Comparison of ENCODE assay signal across 20 cellular contexts in genomic region chr2:130884503-130884902, GRCh38. TPM values are rescaled to one million over a fixed set of nuclear protein-coding genes. Genes with fewer than 3 reads are reported as not detected.
DNase-seq lines count a peak whose midpoint lies in the region; ATAC-seq, FAIRE-seq and TF ChIP-seq lines count a peak whose summit lies in the region.
"Had no signal": no experiment of that assay in that cellular context is flagged by ENCODE, and none has a peak within 500 bp of the region (broad histone marks: within the 10 kb centered on the region; RNA-seq: fewer than 3 reads in every experiment).

No MANE protein-coding gene starts in this region.

- no peak overlapping the region for H3K4me3 Mint-ChIP-seq in MCF 10A (ENCODE audit: unreplicated experiment)
- H3K4me3 Mint-ChIP-seq: CD4-positive, alpha-beta memory T cell had no signal

- no peak for ATAC-seq in HG02798 (IDR thresholded peaks at IDR 0.05; ENCODE audit: poor library complexity, unreplicated experiment)
- ATAC-seq: HCT116, Panc1 had no signal

- H3K9ac ChIP-seq in mammary epithelial cell (ENCODE audit: insufficient read depth, low read length) (no peak overlapping the region), keratinocyte (ENCODE audit: control insufficient read depth, extremely low read depth, insufficient read depth, low read length) (no peak overlapping the region)
- H3K9ac ChIP-seq: BLaER1 treated with 17β-estradiol and CSF1 and Interleukin-3, amounts not matched to agents 10 nM and 100 nM had no signal

- H3K27ac Mint-ChIP-seq in MCF 10A (ENCODE audit: low read depth, unreplicated experiment): peak overlapping the region; percentile 49
- H3K27ac Mint-ChIP-seq: CD4-positive, alpha-beta memory T cell had no signal

- TF ChIP-seq POLR2A in suprapubic skin (IDR thresholded peaks at IDR 0.05): no peak

- no peaks in the 10 kb centered on the region for H3K27me3 Mint-ChIP-seq in MCF 10A (ENCODE audit: insufficient read depth, unreplicated experiment)

- no peak overlapping the region for H3K4me3 ChIP-seq in mammary epithelial cell (replicated peaks in 1 of 3; ENCODE audit: insufficient read depth in 1 of 3, low read depth in 2 of 3, low read length in 3 of 3)
- H3K4me3 ChIP-seq in keratinocyte (ENCODE audit: control insufficient read depth in 2 of 3, extremely low read depth in 1 of 3, insufficient read depth in 2 of 3, low read depth in 1 of 3, low read length in 3 of 3): no peak overlapping the region
- H3K4me3 ChIP-seq in suprapubic skin: no peak overlapping the region
- H3K4me3 ChIP-seq in BE2C (ENCODE audit: low read depth, low read length): no peak overlapping the region
- H3K4me3 ChIP-seq: BLaER1 treated with 17β-estradiol and CSF1 and Interleukin-3, amounts not matched to agents 10 nM and 100 nM had no signal

- H3K4me2 ChIP-seq in mammary epithelial cell (ENCODE audit: insufficient read depth, low read depth, low read length) (no peak overlapping the region), keratinocyte (ENCODE audit: control insufficient read depth, extremely low read depth, insufficient read depth, low read depth, low read length) (peak overlapping the region; percentile 43)
- H3K4me2 ChIP-seq: BLaER1 treated with 17β-estradiol and CSF1 and Interleukin-3, amounts not matched to agents 10 nM and 100 nM had no signal

- peaks cover 40% of the 10 kb centered on the region for H3K4me1 Mint-ChIP-seq in MCF 10A (ENCODE audit: insufficient read depth, unreplicated experiment)
- H3K4me1 Mint-ChIP-seq: CD4-positive, alpha-beta memory T cell had no signal

- DNase-seq in MCF 10A (ENCODE audit: unreplicated experiment) (no peak), mammary epithelial cell (no peak), keratinocyte (ENCODE audit: low read depth, low spot score) (no peak), suprapubic skin (ENCODE audit: low spot score in 2 of 2) (no peak), BE2C (no peak), HuH-7.5 (ENCODE audit: low spot score) (no peak)
- DNase-seq: CD4-positive, alpha-beta memory T cell; NCI-H1105; NCI-H146; NCI-H2171; NCI-H446; NK-92 treated with Interleukin-12 subunit alpha and Interleukin-12 subunit beta, amount 100 ng/mL, for 24 hours had no signal

- H3K9me1 ChIP-seq in keratinocyte (ENCODE audit: control insufficient read depth, extremely low read depth, insufficient read depth, low read length): no peaks in the 10 kb centered on the region

- no peak for TF ChIP-seq EP300 in suprapubic skin (IDR thresholded peaks at IDR 0.05)

- BruUV-seq in MCF 10A (replicated peaks; lab: Mats Ljungman, UMichigan): no TSS peak
- BruUV-seq in mammary epithelial cell (replicated peaks; lab: Mats Ljungman, UMichigan): no TSS peak

- H3K36me3 Mint-ChIP-seq in MCF 10A (ENCODE audit: insufficient read depth, unreplicated experiment): peaks cover 7% of the 10 kb centered on the region
- H3K36me3 Mint-ChIP-seq: CD4-positive, alpha-beta memory T cell had no signal

- H3K9me3 ChIP-seq in mammary epithelial cell (replicated peaks; ENCODE audit: insufficient read depth, low read length): no peaks in the 10 kb centered on the region
- no peaks in the 10 kb centered on the region for H3K9me3 ChIP-seq in keratinocyte (ENCODE audit: control insufficient read depth, low read depth, low read length)
- no peaks in the 10 kb centered on the region for H3K9me3 ChIP-seq in suprapubic skin
- H3K9me3 ChIP-seq in BE2C: no peaks in the 10 kb centered on the region
- H3K9me3 ChIP-seq: BLaER1 treated with 17β-estradiol and CSF1 and Interleukin-3, amounts not matched to agents 10 nM and 100 nM had no signal

- H4K20me1 ChIP-seq in mammary epithelial cell (ENCODE audit: insufficient read depth, low read length): no peaks in the 10 kb centered on the region
- H4K20me1 ChIP-seq in keratinocyte (ENCODE audit: control insufficient read depth, extremely low read depth, insufficient read depth, low read length): no peaks in the 10 kb centered on the region
- H4K20me1 ChIP-seq: BLaER1 treated with 17β-estradiol and CSF1 and Interleukin-3, amounts not matched to agents 10 nM and 100 nM had no signal

- in situ Hi-C loops in mammary epithelial cell (cut with MboI; ENCODE audit: low sequenced_read_pairs in 2 of 2): no loop called here

- H3K27me3 ChIP-seq in mammary epithelial cell (ENCODE audit: insufficient read depth, low read length) (no peaks in the 10 kb centered on the region), keratinocyte (ENCODE audit: control insufficient read depth, extremely low read depth, insufficient read depth, low read length) (no peaks in the 10 kb centered on the region), suprapubic skin (no peaks in the 10 kb centered on the region), BE2C (no peaks in the 10 kb centered on the region)
- H3K27me3 ChIP-seq: BLaER1 treated with 17β-estradiol and CSF1 and Interleukin-3, amounts not matched to agents 10 nM and 100 nM had no signal

- H3K36me3 ChIP-seq in mammary epithelial cell (ENCODE audit: insufficient read depth, low read length) (peaks cover 2% of the 10 kb centered on the region), keratinocyte (ENCODE audit: control insufficient read depth in 2 of 2, extremely low read depth in 1 of 2, insufficient read depth in 2 of 2, low read length in 2 of 2) (peaks cover 0 to 5% of the 10 kb centered on the region in 2 experiments), suprapubic skin (no peaks in the 10 kb centered on the region), BE2C (no peaks in the 10 kb centered on the region)
- H3K36me3 ChIP-seq: BLaER1 treated with 17β-estradiol and CSF1 and Interleukin-3, amounts not matched to agents 10 nM and 100 nM had no signal

- TF ChIP-seq CTCF in MCF 10A (IDR thresholded peaks at IDR 0.05; ENCODE audit: unreplicated experiment): no peak
- peak in 1 of 2 donors; percentile 31 for TF ChIP-seq CTCF in mammary epithelial cell (conservative IDR thresholded peaks at IDR 0.05 in 1 of 2, IDR thresholded peaks at IDR 0.05 in 1 of 2; ENCODE audit: extremely low read depth in 1 of 2, insufficient read depth in 1 of 2, low read depth in 1 of 2, low read length in 2 of 2)
- TF ChIP-seq CTCF in VCaP (conservative IDR thresholded peaks at IDR 0.05): 0 out of 2 replicates have a peak, but pooled peaks have one; percentile 25
- peak in 2 of 3 experiments; percentile 33 to 34 for TF ChIP-seq CTCF in keratinocyte (optimal IDR thresholded peaks at IDR 0.05 in 1 of 3, IDR thresholded peaks at IDR 0.05 in 1 of 3, conservative IDR thresholded peaks at IDR 0.05 in 1 of 3; ENCODE audit: extremely low read depth in 1 of 3, insufficient read depth in 2 of 3, low read length in 3 of 3)
- TF ChIP-seq CTCF in suprapubic skin (IDR thresholded peaks at IDR 0.05): no peak
- no peak for TF ChIP-seq CTCF in BE2C (IDR thresholded peaks at IDR 0.05; ENCODE audit: low read depth, low read length)

- CTCF ChIA-PET in MCF 10A (lab: Yijun Ruan, JAX): interaction anchor here (0.5 to 3.8 kb wide), 9 partner anchors 8 to 903 kb away, joined by 3 to 40 read pairs (median 3); no protein-coding TSS in a partner anchor
- CTCF ChIA-PET in mammary epithelial cell (lab: Charles Lee; ENCODE audit: low non-redundant PET): no interaction called here

- POLR2A ChIA-PET in MCF 10A (lab: Yijun Ruan, JAX): interaction anchor here (1.0 to 2.8 kb wide), 5 partner anchors 9 to 86 kb away, joined by 3 to 8 read pairs (median 4); no protein-coding TSS in a partner anchor

- dilution Hi-C loops in mammary epithelial cell (cut with HindIII; ENCODE audit: low sequenced_read_pairs): no loop called here
- dilution Hi-C loops in keratinocyte (cut with MboI; ENCODE audit: extremely low pct_ligation_motif_present, low sequenced_read_pairs): no loop called here

- peaks cover 36% of the 10 kb centered on the region for H3K4me1 ChIP-seq in mammary epithelial cell (ENCODE audit: insufficient read depth, low read length)
- peaks cover 47% of the 10 kb centered on the region for H3K4me1 ChIP-seq in keratinocyte (ENCODE audit: control insufficient read depth, extremely low read depth, insufficient read depth, low read length)
- H3K4me1 ChIP-seq in suprapubic skin: peaks cover 21% of the 10 kb centered on the region
- no peaks in the 10 kb centered on the region for H3K4me1 ChIP-seq in BE2C

- 89% methylated on average over 7 of the region's 7 CpGs for WGBS in mammary epithelial cell (ENCODE audit: low coverage, missing lambda C conversion rate)
- WGBS in suprapubic skin: 60% methylated on average over 7 of the region's 7 CpGs

- FAIRE-seq in keratinocyte (lab: Jason Lieb, UNC): no peak
- FAIRE-seq: G401.6, GM18507, H1 had no signal

- intact Hi-C loops in MCF 10A (cut with micrococcal nuclease): no loop called here
- intact Hi-C loops in mammary epithelial cell (cut with micrococcal nuclease): loop anchor here (1.0 to 5.0 kb wide), 2 partner anchors 36 to 133 kb away; no protein-coding TSS in a partner anchor

- H2AFZ ChIP-seq in mammary epithelial cell (ENCODE audit: low read depth, low read length): no peak overlapping the region
- H2AFZ ChIP-seq in keratinocyte (ENCODE audit: control insufficient read depth, low read length): no peak overlapping the region

- H3K27ac ChIP-seq in mammary epithelial cell (ENCODE audit: insufficient read depth, low read depth, low read length): no peak overlapping the region
- 0 out of 2 replicates have a peak overlapping the region, but pooled peaks have one; percentile 5 for H3K27ac ChIP-seq in VCaP
- peak overlapping the region; percentile 69 for H3K27ac ChIP-seq in keratinocyte (ENCODE audit: control insufficient read depth, insufficient read depth, low read length)
- peak overlapping the region; percentile 63 for H3K27ac ChIP-seq in suprapubic skin
- H3K27ac ChIP-seq: BLaER1 treated with 17β-estradiol and CSF1 and Interleukin-3, amounts not matched to agents 10 nM and 100 nM had no signal

- no peaks in the 10 kb centered on the region for H3K9me3 Mint-ChIP-seq in MCF 10A (ENCODE audit: unreplicated experiment)
- H3K9me3 Mint-ChIP-seq: CD4-positive, alpha-beta memory T cell had no signal

- peaks cover 43% of the 10 kb centered on the region for H3K79me2 ChIP-seq in mammary epithelial cell (ENCODE audit: insufficient read depth, low read length)
- no peaks in the 10 kb centered on the region for H3K79me2 ChIP-seq in keratinocyte (ENCODE audit: control insufficient read depth, insufficient read depth, low read length)

RNA-seq across cellular contexts. Expression of gene ARHGEF4, which starts 47.8 kb away (rescaled TPM):
- total RNA-seq in MCF 10A (2022): 52.0 and 59.3 TPM in 2 replicates
- 10 to 100 TPM; 48.8 to 70.3 TPM for total RNA-seq in mammary epithelial cell
- 23.1 TPM for polyA plus RNA-seq in mammary epithelial cell
- 45.2 TPM for polyA minus RNA-seq in mammary epithelial cell
- 22.6 to 40.6 TPM (median 26.2 TPM) in 3 replicates for polyA plus RNA-seq in keratinocyte
- 102 TPM for polyA plus RNA-seq in keratinocyte (2011; ENCODE audit: low read depth)
- 6.9 and 11.2 TPM in 2 replicates for polyA plus RNA-seq in keratinocyte (2011; cell fraction: cytosol; rRNA removed)
- polyA plus RNA-seq in keratinocyte (2011; cell fraction: nucleus; rRNA removed): 138 and 177 TPM in 2 replicates
- polyA plus RNA-seq in keratinocyte (2012; ENCODE audit: low replicate concordance): 34.2 and 76.3 TPM in 2 replicates
- 58.4 to 67.9 TPM (median 64.0 TPM) in 3 replicates for polyA minus RNA-seq in keratinocyte
- 51.4 TPM for polyA minus RNA-seq in keratinocyte (2011; cell fraction: cytosol; rRNA and poly(A)+ RNA removed)
- 166 and 173 TPM in 2 replicates for polyA minus RNA-seq in keratinocyte (2011; cell fraction: nucleus; rRNA and poly(A)+ RNA removed)
- 100 to 1,000 TPM; 108 to 378 (median 134) TPM for total RNA-seq in suprapubic skin
- 0.43 TPM for polyA plus RNA-seq in BE2C (2012; ENCODE audit: insufficient read depth, insufficient read length, low read depth)

Comparison
In these comparisons a context has a peak if more than half of its experiments do, and no peak if none do; other contexts are left out.
1. CTCF ChIP-seq: peak in VCaP (single experiment) and keratinocyte (2 of 3); none in MCF 10A (single experiment), suprapubic skin (0 of 2) and BE2C (single experiment).